8 cellular contexts compared by ENCODE assay signal in the genomic region with DNA sequence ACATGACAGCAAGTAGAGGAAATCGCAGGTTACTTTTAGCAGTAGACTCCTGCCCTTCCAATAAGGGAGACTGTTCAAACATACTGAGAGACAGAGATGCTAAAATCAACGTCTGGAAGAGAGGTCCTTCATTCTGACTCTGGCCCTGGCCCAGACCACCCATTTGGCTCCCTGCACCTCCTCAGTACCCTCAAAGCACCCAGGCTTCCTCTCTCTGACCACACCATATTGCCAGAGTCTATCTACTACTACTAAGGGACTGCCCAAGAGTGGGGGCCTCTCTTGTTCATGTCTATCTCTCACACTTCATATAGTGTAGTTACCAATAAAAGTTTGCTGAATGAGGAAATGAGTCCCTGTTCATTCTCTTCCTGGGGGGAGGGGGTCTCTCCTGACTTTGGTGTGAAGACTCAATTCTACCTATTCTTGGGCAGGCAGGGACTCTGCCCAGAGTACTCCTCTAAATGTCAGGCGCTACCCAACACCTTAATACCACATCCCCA. TPM values are rescaled to one million over a fixed set of nuclear protein-coding genes. Genes with fewer than 3 reads are reported as not detected.
A peak's percentile ranks its signal among the peaks of the same experiment; 100 is the strongest.
DNase-seq lines count a peak whose midpoint lies in the region; ATAC-seq and TF ChIP-seq lines count a peak whose summit lies in the region.

No MANE protein-coding gene starts in this region.

- no peak overlapping the region for H3K4me3 ChIP-seq in HEK293 (ENCODE audit: low read depth, low read length)
- H3K4me3 ChIP-seq in ascending aorta = peak overlapping the region; percentile 5 to 15

- H3K36me3 Mint-ChIP-seq in CD14-positive monocyte (peaks cover 23 to 26% of the 10 kb centered on the region in 2 donors), nephron (ENCODE audit: low read depth) (no peaks in the 10 kb centered on the region)

- H3K9me3 ChIP-seq in HEK293 (ENCODE audit: control insufficient read depth, insufficient read depth, low read depth, low read length) = no peaks in the 10 kb centered on the region
- peaks cover 0 to 4% of the 10 kb centered on the region in 2 donors for H3K9me3 ChIP-seq in ascending aorta

- no peaks in the 10 kb centered on the region for H3K9me3 Mint-ChIP-seq in CD14-positive monocyte
- H3K9me3 Mint-ChIP-seq in nephron = no peaks in the 10 kb centered on the region

- ATAC-seq in activated CD4-positive, CD25-positive, alpha-beta regulatory T cell treated with anti-CD3 and anti-CD28 coated beads, Interleukin-2, amount 50 U/mL, for 24 hours = no peak
- ATAC-seq in GM19035 (IDR thresholded peaks at IDR 0.05; ENCODE audit: unreplicated experiment) = no peak

- DNase-seq in CD14-positive monocyte (ENCODE audit: low spot score) = no peak
- no peak for DNase-seq in ascending aorta (ENCODE audit: low spot score in 2 of 2)
- no peak for DNase-seq in stimulated activated CD4-positive, alpha-beta T cell treated with anti-CD3 and anti-CD28 coated beads, Interleukin-12 subunit alpha, Interleukin-12 subunit beta, amount 100 ng/mL, for 4 hours
- DNase-seq in HEK293T (ENCODE audit: extremely low spot score) = no peak

- CTCF ChIA-PET in HEK293 (lab: Yijun Ruan, JAX) (interaction anchor here (0.6 to 0.8 kb wide), 3 partner anchors 8 to 114 kb away, joined by 3 read pairs; no protein-coding TSS in a partner anchor), HEK293T (lab: Yijun Ruan, JAX) (interaction anchor here (0.6 kb wide), 1 partner anchor 37 kb away, joined by 4 read pairs; no protein-coding TSS in a partner anchor)

- TF ChIP-seq CTCF in CD14-positive monocyte (IDR thresholded peaks at IDR 0.05) = no peak
- TF ChIP-seq CTCF in HEK293 (tag by site-specific recombination; IDR thresholded peaks at IDR 0.05) = no peak
- TF ChIP-seq CTCF in ascending aorta (IDR thresholded peaks at IDR 0.05) = no peak
- TF ChIP-seq CTCF in nephron (IDR thresholded peaks at IDR 0.05; ENCODE audit: unreplicated experiment in 3 of 3) = no peak

- no peaks in the 10 kb centered on the region for H3K27me3 ChIP-seq in ascending aorta

- POLR2A ChIA-PET in HEK293 (lab: Yijun Ruan, JAX) (interaction anchor here (0.7 to 5.7 kb wide), 3 partner anchors 7 to 68 kb away, joined by 3 to 33 read pairs (median 3); partner anchors contain the start of gene B4GALT1), HEK293T (lab: Yijun Ruan, JAX) (no interaction called here)

- H3K4me1 ChIP-seq in HEK293 (ENCODE audit: control insufficient read depth, insufficient read depth, low read length) (peaks cover 38% of the 10 kb centered on the region), ascending aorta (peaks cover 33 to 78% of the 10 kb centered on the region in 2 donors)

- H3K27ac ChIP-seq in HEK293 (ENCODE audit: extremely low read depth, low read depth, low read length) (peak overlapping the region; percentile 29; the same call in 1 of the 2 replicates), ascending aorta (peak overlapping the region; percentile 98 to 99)

- H3K36me3 ChIP-seq in HEK293 (ENCODE audit: control insufficient read depth in 2 of 2, insufficient read depth in 1 of 2, low read length in 2 of 2) (no peaks in the 10 kb centered on the region), ascending aorta (no peaks in the 10 kb centered on the region)

- H3K27me3 Mint-ChIP-seq in CD14-positive monocyte (ENCODE audit: low read depth in 3 of 3) = peaks cover 0 to 5% (median 0%) of the 10 kb centered on the region in 3 donors
- no peaks in the 10 kb centered on the region for H3K27me3 Mint-ChIP-seq in nephron (ENCODE audit: low read depth)

- peak overlapping the region; percentile 99 to 100 (median 100) for H3K27ac Mint-ChIP-seq in CD14-positive monocyte
- peak overlapping the region; percentile 93 to 99 (median 99) for H3K27ac Mint-ChIP-seq in nephron

- H3K4me3 Mint-ChIP-seq in CD14-positive monocyte = peak overlapping the region; percentile 72 to 85
- peak overlapping the region in 1 of 3 experiments; percentile 10 for H3K4me3 Mint-ChIP-seq in nephron

- intact Hi-C loops in CD14-positive monocyte (cut with micrococcal nuclease) = no loop called here
- intact Hi-C loops in ascending aorta (cut with DNase I) = no loop called here

- H3K4me1 Mint-ChIP-seq in CD14-positive monocyte (peaks cover 96% of the 10 kb centered on the region), nephron (peaks cover 81% of the 10 kb centered on the region)

TF ChIP-seq in HEK293, 187 proteins besides CTCF, POLR2A, EP300 and RAD21:
- TF ChIP-seq HOXA7 (CRISPR knock-in tag; IDR thresholded peaks at IDR 0.05; ENCODE audit: borderline replicate concordance) (no peak), FEZF1 (tag by site-specific recombination; IDR thresholded peaks at IDR 0.05) (no peak)

TF ChIP-seq in HEK293T, 16 proteins besides CTCF, POLR2A, EP300 and RAD21:
- TF ChIP-seq FOXM1 (IDR thresholded peaks at IDR 0.05; ENCODE audit: borderline replicate concordance) (no peak), CTBP1 (IDR thresholded peaks at IDR 0.05; ENCODE audit: borderline replicate concordance) (no peak), ELF4 (IDR thresholded peaks at IDR 0.05) (no peak), BHLHE40 (IDR thresholded peaks at IDR 0.05; ENCODE audit: borderline replicate concordance) (no peak), TARDBP (IDR thresholded peaks at IDR 0.05) (no peak), FOXK2 (IDR thresholded peaks at IDR 0.05) (no peak), ARNT (IDR thresholded peaks at IDR 0.05) (no peak), LEF1 (IDR thresholded peaks at IDR 0.05; ENCODE audit: borderline replicate concordance) (no peak)
TF ChIP-seq in HEK293T: peak in this region for 0.

RNA-seq across cellular contexts. Expression of gene B4GALT1, which starts 8.5 kb away (rescaled TPM):
- polyA plus RNA-seq in CD14-positive monocyte = 10 to 100 TPM; 27.6 to 38.6 TPM
- 100 TPM for total RNA-seq in ascending aorta
